Comparison of ENCODE assay signal across 1 cellular context in the genomic region with DNA sequence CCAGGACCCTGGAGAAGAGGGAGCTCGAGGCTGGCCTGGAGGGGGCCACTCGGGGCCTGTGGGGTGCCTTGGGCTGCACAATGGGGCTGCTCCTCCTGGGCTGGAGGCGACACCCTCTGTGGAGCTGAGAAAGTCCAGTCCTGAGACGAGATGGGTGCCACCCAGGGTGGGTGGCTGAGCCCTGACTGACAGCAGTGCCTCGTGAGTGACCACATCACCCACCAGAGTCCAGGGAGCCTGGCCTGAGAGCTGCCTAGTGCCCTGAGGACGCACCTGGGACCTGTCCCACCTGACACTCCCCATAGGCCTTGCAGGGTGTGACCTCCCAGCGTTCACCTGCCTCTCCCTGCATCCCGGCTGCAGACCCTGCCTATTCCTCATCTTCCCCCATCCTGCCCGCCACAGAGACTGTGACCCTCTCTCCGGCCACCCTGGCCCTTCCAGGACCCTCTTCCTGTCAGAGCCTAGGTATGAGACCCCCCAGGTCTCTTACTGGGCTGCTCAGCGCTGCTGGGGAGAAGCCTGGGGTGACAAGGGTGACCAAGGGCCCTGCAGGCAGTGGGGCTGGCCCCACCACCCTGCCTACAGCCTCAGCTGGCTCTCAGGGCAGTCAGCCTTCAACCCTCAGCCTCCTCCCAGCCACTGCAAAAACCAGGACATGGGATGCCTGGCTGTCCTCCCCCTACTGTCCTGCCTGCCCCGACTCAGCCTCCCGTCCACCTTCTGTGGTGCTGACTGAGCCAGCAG.
TF ChIP-seq lines count a peak whose summit lies in the region.

No MANE protein-coding gene starts in this region.

TF ChIP-seq in H1, 55 proteins besides CTCF, POLR2A, EP300 and RAD21:
- TF ChIP-seq BACH1 (IDR thresholded peaks at IDR 0.05; ENCODE audit: low read length) (no peak), YY1 (IDR thresholded peaks at IDR 0.05; ENCODE audit: low read depth, low read length) (no peak), ZNF274 (IDR thresholded peaks at IDR 0.05; ENCODE audit: borderline replicate concordance, extremely low read depth, low read length) (no peak), NANOG (IDR thresholded peaks at IDR 0.05; ENCODE audit: insufficient read depth, low read depth, low read length, poor library complexity, severe bottlenecking) (no peak), SP4 (IDR thresholded peaks at IDR 0.05; ENCODE audit: low read length) (no peak), KDM5A (IDR thresholded peaks at IDR 0.05; ENCODE audit: low read length) (no peak), HDAC2 (IDR thresholded peaks at IDR 0.05; ENCODE audit: borderline replicate concordance in 1 of 2, low read depth in 2 of 2, low read length in 2 of 2) (no peak), NRF1 (IDR thresholded peaks at IDR 0.05; ENCODE audit: low read depth, low read length) (no peak), SIX5 (IDR thresholded peaks at IDR 0.05; ENCODE audit: low read depth, low read length) (no peak)
